ENCODE assay signal across 20 cellular contexts in genomic region chr1:230359992-230360391, GRCh38.
DNase-seq lines count a peak whose midpoint lies in the region; ATAC-seq, FAIRE-seq and TF ChIP-seq lines count a peak whose summit lies in the region.
"Had no signal": no experiment of that assay in that cellular context is flagged by ENCODE, and none has a peak within 500 bp of the region (broad histone marks: within the 10 kb centered on the region; RNA-seq: fewer than 3 reads in every experiment).

No MANE protein-coding gene starts in this region.

- no peaks in the 10 kb centered on the region for H3K36me3 Mint-ChIP-seq in HFFc6 (ENCODE audit: low read depth)
- H3K36me3 Mint-ChIP-seq in astrocyte (ENCODE audit: low read depth, unreplicated experiment), result peaks cover 23% of the 10 kb centered on the region
- peaks cover 9% of the 10 kb centered on the region for H3K36me3 Mint-ChIP-seq in Calu3 (ENCODE audit: insufficient read depth, unreplicated experiment)
- H3K36me3 Mint-ChIP-seq: activated CD4-positive, alpha-beta memory T cell treated with anti-CD3 and anti-CD28 coated beads for 36 hours had no signal

- no peaks in the 10 kb centered on the region for H3K79me2 ChIP-seq in astrocyte (ENCODE audit: insufficient read depth, low read length)

- H3K4me1 Mint-ChIP-seq in HFFc6 (ENCODE audit: low read depth) (peaks cover 10% of the 10 kb centered on the region), astrocyte (ENCODE audit: low read depth, unreplicated experiment) (peaks cover 3% of the 10 kb centered on the region), Calu3 (ENCODE audit: low read depth, unreplicated experiment) (no peaks in the 10 kb centered on the region)
- H3K4me1 Mint-ChIP-seq: activated T-helper 17 cell treated with anti-CD3 and anti-CD28 coated beads, Interleukin-2, amount 50 U/mL, for 72 hours; B cell had no signal

- H3K4me3 Mint-ChIP-seq in HFFc6, result no peak overlapping the region
- H3K4me3 Mint-ChIP-seq in astrocyte (ENCODE audit: unreplicated experiment), result no peak overlapping the region
- no peak overlapping the region for H3K4me3 Mint-ChIP-seq in Calu3 (ENCODE audit: low read depth, unreplicated experiment)
- H3K4me3 Mint-ChIP-seq: activated CD4-positive, alpha-beta memory T cell treated with anti-CD3 and anti-CD28 coated beads for 36 hours; activated T-helper 17 cell treated with anti-CD3 and anti-CD28 coated beads, Interleukin-2, amount 50 U/mL, for 72 hours; B cell had no signal

- no peak overlapping the region for H3K4me3 ChIP-seq in astrocyte (ENCODE audit: insufficient read depth, low read depth, low read length)
- H3K4me3 ChIP-seq: pancreas, upper lobe of left lung had no signal

- H3K27ac Mint-ChIP-seq in HFFc6 (peak overlapping the region; percentile 40), astrocyte (ENCODE audit: unreplicated experiment) (no peak overlapping the region), Calu3 (ENCODE audit: unreplicated experiment) (no peak overlapping the region)
- H3K27ac Mint-ChIP-seq: activated CD4-positive, alpha-beta memory T cell treated with anti-CD3 and anti-CD28 coated beads for 36 hours; activated T-helper 17 cell treated with anti-CD3 and anti-CD28 coated beads, Interleukin-2, amount 50 U/mL, for 72 hours; B cell had no signal

- no peaks in the 10 kb centered on the region for H4K20me1 ChIP-seq in astrocyte (ENCODE audit: insufficient read depth, low read length)

- H3K9me3 Mint-ChIP-seq in HFFc6 (peaks cover 16% of the 10 kb centered on the region; the same call in 1 of the 2 replicates), astrocyte (ENCODE audit: unreplicated experiment) (no peaks in the 10 kb centered on the region), Calu3 (ENCODE audit: low read depth, unreplicated experiment) (no peaks in the 10 kb centered on the region)
- H3K9me3 Mint-ChIP-seq: activated T-helper 17 cell treated with anti-CD3 and anti-CD28 coated beads, Interleukin-2, amount 50 U/mL, for 72 hours had no signal

- CTCF ChIA-PET in Calu3 (lab: Charles Lee), result no interaction called here

- H3K27ac ChIP-seq in astrocyte (ENCODE audit: low read depth, low read length) (no peak overlapping the region), foreskin keratinocyte (no peak overlapping the region)
- H3K27ac ChIP-seq: pancreas, upper lobe of left lung had no signal

- peaks cover 5% of the 10 kb centered on the region for H3K4me1 ChIP-seq in astrocyte (ENCODE audit: insufficient read depth, low read length)
- H3K4me1 ChIP-seq in foreskin keratinocyte, result peaks cover 11% of the 10 kb centered on the region
- H3K4me1 ChIP-seq: pancreas had no signal

- H3K36me3 ChIP-seq in astrocyte (ENCODE audit: insufficient read depth, low read length), result no peaks in the 10 kb centered on the region
- H3K36me3 ChIP-seq: pancreas, upper lobe of left lung had no signal

- peak; percentile 75 for DNase-seq in A172 (ENCODE audit: low spot score)
- DNase-seq in HFFc6, result peak; percentile 76
- peak; percentile 55 for DNase-seq in astrocyte (ENCODE audit: low read depth)
- DNase-seq in foreskin keratinocyte, result peak; percentile 86 to 97
- DNase-seq in amygdala (lab: John Stamatoyannopoulos, UW), result no peak
- DNase-seq in Calu3, result no peak
- no peak for DNase-seq in left lobe of liver (ENCODE audit: low spot score)
- DNase-seq: activated CD4-positive, alpha-beta memory T cell treated with anti-CD3 and anti-CD28 coated beads for 36 hours; caudate nucleus; GOT3; MV-4-11; NCI-H524; pancreas; stimulated activated CD8-positive, alpha-beta memory T cell treated with anti-CD3 and anti-CD28 coated beads, Interleukin-4, amount 100 ng/mL, for 48 hours; T-helper 9 cell had no signal

- no peak for FAIRE-seq in astrocyte (lab: Jason Lieb, UNC)
- FAIRE-seq: pancreas had no signal

- peaks cover 6% of the 10 kb centered on the region for H3K27me3 Mint-ChIP-seq in HFFc6 (ENCODE audit: insufficient read depth)
- peaks cover 4% of the 10 kb centered on the region for H3K27me3 Mint-ChIP-seq in astrocyte (ENCODE audit: low read depth, unreplicated experiment)
- H3K27me3 Mint-ChIP-seq in Calu3 (ENCODE audit: unreplicated experiment), result no peaks in the 10 kb centered on the region

- no peaks in the 10 kb centered on the region for H3K9me3 ChIP-seq in astrocyte (ENCODE audit: insufficient read depth, low read depth, low read length)
- H3K9me3 ChIP-seq: pancreas, upper lobe of left lung had no signal

- peak; percentile 79 for ATAC-seq in foreskin keratinocyte
- ATAC-seq in GM21367 (IDR thresholded peaks at IDR 0.05; ENCODE audit: unreplicated experiment), result no peak
- ATAC-seq in left lobe of liver, result no peak
- ATAC-seq: activated T-helper 17 cell treated with anti-CD3 and anti-CD28 coated beads, Interleukin-2, amount 50 U/mL, for 72 hours; pancreas; Right ventricle myocardium inferior had no signal

- intact Hi-C loops in Calu3 (cut with micrococcal nuclease; ENCODE audit: unreplicated experiment), result no loop called here

- H3K9ac ChIP-seq in astrocyte (ENCODE audit: low read length), result no peak overlapping the region

- H3K27me3 ChIP-seq in astrocyte (ENCODE audit: insufficient read depth, low read length) (no peaks in the 10 kb centered on the region), foreskin keratinocyte (peaks cover 10% of the 10 kb centered on the region)
- H3K27me3 ChIP-seq: pancreas, upper lobe of left lung had no signal

- BruUV-seq in Calu3 (replicated peaks; lab: Mats Ljungman, UMichigan), result no TSS peak

- H3K4me2 ChIP-seq in astrocyte (ENCODE audit: low read length), result no peak overlapping the region

- TF ChIP-seq CTCF in HFFc6 (IDR thresholded peaks at IDR 0.05) (no peak), astrocyte (IDR thresholded peaks at IDR 0.05; ENCODE audit: insufficient read depth, low read depth, low read length) (no peak), foreskin keratinocyte (conservative IDR thresholded peaks at IDR 0.05) (no peak), Calu3 (IDR thresholded peaks at IDR 0.05; ENCODE audit: unreplicated experiment) (no peak)

- H2AFZ ChIP-seq in astrocyte (ENCODE audit: low read depth, low read length), result no peak overlapping the region

Comparison
In these comparisons a context has a peak if more than half of its experiments do, and no peak if none do; other contexts are left out.
1. DNase-seq: peak in A172 (single experiment), HFFc6 (single experiment), astrocyte (single experiment) and foreskin keratinocyte (2 of 2); none in amygdala (0 of 56), Calu3 (single experiment) and left lobe of liver (single experiment).